Comparison of ENCODE assay signal across 8 cellular contexts in the genomic region with DNA sequence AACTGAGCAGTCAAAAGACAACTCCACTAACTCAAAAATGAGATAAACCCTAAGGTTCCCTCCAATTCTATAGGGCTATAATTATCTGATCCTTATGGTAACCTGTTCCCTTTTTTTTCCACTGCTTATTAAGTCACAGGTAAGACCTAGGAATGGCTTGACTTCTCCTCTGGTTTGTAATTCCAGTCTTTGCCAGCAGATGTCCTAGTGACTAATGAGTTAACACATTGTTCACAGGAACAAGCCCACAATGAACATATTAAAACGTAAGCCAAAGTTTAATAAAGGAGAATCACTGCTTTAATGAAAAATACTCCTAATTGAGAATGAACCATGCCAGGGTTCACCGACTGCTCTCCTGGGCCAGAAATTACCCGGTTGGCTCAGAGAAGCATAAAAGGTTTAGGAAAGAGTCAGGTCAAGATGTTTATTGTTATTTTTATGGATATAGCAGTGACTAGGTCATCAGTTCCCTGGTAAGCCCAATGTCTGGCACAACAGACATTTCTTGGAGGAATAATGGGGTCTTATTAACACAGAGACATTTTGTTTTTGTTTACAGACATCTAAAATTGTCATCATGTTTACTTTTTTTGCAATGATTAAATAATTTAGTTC.
DNase-seq lines count a peak whose midpoint lies in the region; ATAC-seq and TF ChIP-seq lines count a peak whose summit lies in the region.

No MANE protein-coding gene starts in this region.

- no peak for TF ChIP-seq POLR2A in breast epithelium (IDR thresholded peaks at IDR 0.05)

- H3K27me3 ChIP-seq in breast epithelium, result no peaks in the 10 kb centered on the region

- intact Hi-C loops in breast epithelium (cut with DNase I; ENCODE audit: low total_unique reads), result no loop called here
- intact Hi-C loops in left colon (cut with DNase I, micrococcal nuclease), result loop anchor here (10.0 kb wide), 2 partner anchors 205 to 295 kb away; no protein-coding TSS in a partner anchor

- H3K4me3 ChIP-seq in LNCaP clone FGC (ENCODE audit: low read depth, low read length) (no peak overlapping the region), breast epithelium (no peak overlapping the region)

- H3K27ac ChIP-seq in breast epithelium, result no peak overlapping the region
- peak overlapping the region; percentile 11 for H3K27ac ChIP-seq in temporal lobe (ENCODE audit: low read depth, low read length)

- DNase-seq in activated CD8-positive, alpha-beta memory T cell treated with anti-CD3 and anti-CD28 coated beads, Interleukin-2, amount 50 U/mL, for 4 hours, result peak; percentile 19
- no peak for DNase-seq in activated CD8-positive, alpha-beta memory T cell treated with anti-CD3 and anti-CD28 coated beads, Interleukin-2, amount 50 U/mL, for 48 hours
- peak; percentile 69 for DNase-seq in LNCaP clone FGC (ENCODE audit: low read depth)
- DNase-seq in RPMI8226, result peak; percentile 76
- no peak for DNase-seq in breast epithelium (ENCODE audit: low spot score in 2 of 2)
- DNase-seq in left colon, result peak in 1 of 2 donors; percentile 39

- ATAC-seq in GM21723 (IDR thresholded peaks at IDR 0.05; ENCODE audit: unreplicated experiment) (peak; percentile 86), left colon (peak; percentile 82)

- no peaks in the 10 kb centered on the region for H3K4me1 ChIP-seq in breast epithelium

- no peaks in the 10 kb centered on the region for H3K36me3 ChIP-seq in breast epithelium

- H3K9me3 ChIP-seq in breast epithelium, result no peaks in the 10 kb centered on the region

- TF ChIP-seq CTCF in LNCaP clone FGC (IDR thresholded peaks at IDR 0.05; ENCODE audit: control insufficient read depth, extremely low read depth, insufficient read depth), result peak; percentile 79
- peak; percentile 62 to 82 (median 67) for TF ChIP-seq CTCF in breast epithelium (IDR thresholded peaks at IDR 0.05)

Comparison
In these comparisons a context has a peak if more than half of its experiments do, and no peak if none do; other contexts are left out.
1. DNase-seq: peak in activated CD8-positive, alpha-beta memory T cell treated with anti-CD3 and anti-CD28 coated beads, Interleukin-2, amount 50 U/mL, for 4 hours (single experiment), LNCaP clone FGC (single experiment) and RPMI8226 (single experiment); none in activated CD8-positive, alpha-beta memory T cell treated with anti-CD3 and anti-CD28 coated beads, Interleukin-2, amount 50 U/mL, for 48 hours (single experiment) and breast epithelium (0 of 2).